In the genomic region with DNA sequence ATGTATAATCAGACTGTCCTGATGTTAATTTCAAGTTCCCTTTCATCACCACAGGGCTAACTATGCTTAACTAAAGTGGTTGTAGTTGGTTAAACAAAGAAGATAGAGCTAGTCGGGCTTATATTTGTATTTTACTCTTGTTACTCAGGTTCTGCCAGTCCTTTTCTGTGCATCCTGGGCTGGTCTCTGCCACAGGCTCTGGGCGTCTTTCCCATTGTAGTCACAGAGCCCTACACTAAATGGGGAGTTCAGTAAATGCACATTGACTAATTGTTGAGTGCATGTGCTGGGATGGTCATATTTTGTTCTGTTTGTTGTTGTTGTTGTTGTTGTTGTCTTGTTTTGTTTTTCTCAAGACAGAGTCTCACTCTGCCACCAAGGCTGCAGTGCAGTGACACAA, we compare ENCODE assay signal across 24 cellular contexts.
"Had no signal": no experiment of that assay in that cellular context is flagged by ENCODE, and none has a peak within 500 bp of the region (broad histone marks: within the 10 kb centered on the region; RNA-seq: fewer than 3 reads in every experiment).

No MANE protein-coding gene starts in this region.

- H3K4me3 ChIP-seq: neural progenitor cell, ovary, psoas muscle, sigmoid colon, stomach, thoracic aorta, thyroid gland, tibial nerve, upper lobe of right lung, uterus had no signal

- H3K27ac ChIP-seq: neural progenitor cell, ovary, parathyroid adenoma, psoas muscle, sigmoid colon, stomach, thyroid gland, tibial nerve, upper lobe of right lung had no signal

- DNase-seq: natural killer cell; occipital lobe; ovary; posterior cingulate gyrus; psoas muscle; right cardiac atrium; right lobe of liver; sigmoid colon; small intestine; stimulated activated CD4-positive, alpha-beta T cell treated with anti-CD3 and anti-CD28 coated beads, Interleukin-15, amount 100 ng/mL, for 24 hours; stimulated activated CD4-positive, alpha-beta T cell treated with anti-CD3 and anti-CD28 coated beads, Interleukin-2, amount 100 ng/mL, for 24 hours; stimulated activated CD4-positive, alpha-beta T cell treated with anti-CD3 and anti-CD28 coated beads, Interleukin-2, amount 100 ng/mL, for 48 hours; stimulated activated CD4-positive, alpha-beta T cell treated with anti-CD3 and anti-CD28 coated beads, Interleukin-4, amount 100 ng/mL, for 24 hours; stimulated activated naive B cell treated with anti-CD40 and anti-IgM and Interleukin-4, amounts not matched to agents 10 μg/mL and 1 μg/mL and 100 μg/mL, for 72 hours; stimulated activated naive CD4-positive, alpha-beta T cell treated with Interleukin-2 at 50 U/mL for 16 hours; stomach; thyroid gland; upper lobe of right lung; uterus had no signal

- ATAC-seq: natural killer cell; psoas muscle; right cardiac atrium; stimulated activated effector memory CD8-positive, alpha-beta T cell treated with anti-CD3 and anti-CD28 coated beads, Interleukin-12 subunit alpha, Interleukin-12 subunit beta, amount 100 ng/mL, for 72 hours; stimulated activated naive B cell treated with anti-CD40 and anti-IgM and Interleukin-4, amounts not matched to agents 10 μg/mL and 1 μg/mL and 100 μg/mL, for 72 hours; upper lobe of right lung had no signal
